8 cellular contexts compared by ENCODE assay signal in genomic region chr1:154943649-154944421, GRCh38. TPM values are rescaled to one million over a fixed set of nuclear protein-coding genes. Genes with fewer than 3 reads are reported as not detected.
DNase-seq lines count a peak whose midpoint lies in the region; ATAC-seq and TF ChIP-seq lines count a peak whose summit lies in the region.

No MANE protein-coding gene starts in this region.

- TF ChIP-seq CTCF in DND-41 (IDR thresholded peaks at IDR 0.05; ENCODE audit: borderline replicate concordance, extremely low read depth, low read length, poor library complexity, severe bottlenecking) (peak; percentile 88), SK-N-SH (IDR thresholded peaks at IDR 0.05) (peak; percentile 82), breast epithelium (IDR thresholded peaks at IDR 0.05) (peak in 2 of 3 donors; percentile 47 to 62), right lobe of liver (IDR thresholded peaks at IDR 0.05) (peak; percentile 62 to 82 (median 74)), tibial artery (IDR thresholded peaks at IDR 0.05) (peak; percentile 52 to 59)

- no peak for TF ChIP-seq EP300 in SK-N-SH (IDR thresholded peaks at IDR 0.05; ENCODE audit: borderline replicate concordance in 1 of 2, low read depth in 1 of 2, low read length in 1 of 2)

- H3K36me3 ChIP-seq in DND-41 (ENCODE audit: insufficient read depth, low read length), result peaks cover 28% of the 10 kb centered on the region
- H3K36me3 ChIP-seq in SK-N-SH (replicated peaks in 1 of 2; ENCODE audit: control insufficient read depth in 1 of 2, insufficient read depth in 2 of 2, low read length in 1 of 2), result peaks cover 0 to 21% of the 10 kb centered on the region in 2 experiments
- no peaks in the 10 kb centered on the region for H3K36me3 ChIP-seq in breast epithelium
- peaks cover 0 to 7% (median 0%) of the 10 kb centered on the region in 4 donors for H3K36me3 ChIP-seq in right lobe of liver
- H3K36me3 ChIP-seq in tibial artery, result peaks cover 6 to 40% (median 28%) of the 10 kb centered on the region in 3 donors

- DNase-seq in DND-41 (peak; percentile 56), HuH-7.5 (ENCODE audit: low spot score) (peak; percentile 75), SK-N-SH (peak; percentile 83), breast epithelium (ENCODE audit: low spot score in 2 of 2) (no peak), right lobe of liver (peak in 1 of 3 donors; percentile 48), tibial artery (no peak)

- no peak for TF ChIP-seq POLR2A in breast epithelium (IDR thresholded peaks at IDR 0.05)
- TF ChIP-seq POLR2A in right lobe of liver (IDR thresholded peaks at IDR 0.05), result no peak

- peak; percentile 80 for TF ChIP-seq RAD21 in SK-N-SH (IDR thresholded peaks at IDR 0.05; ENCODE audit: low read length)

- no peaks in the 10 kb centered on the region for H3K79me2 ChIP-seq in DND-41 (ENCODE audit: insufficient read depth, low read length)
- H3K79me2 ChIP-seq in SK-N-SH (ENCODE audit: insufficient read depth), result no peaks in the 10 kb centered on the region

- H3F3A ChIP-seq in SK-N-SH (replicated peaks; ENCODE audit: insufficient read depth), result peaks cover 7% of the 10 kb centered on the region

- H3K27me3 ChIP-seq in DND-41 (ENCODE audit: insufficient read depth, low read length, poor library complexity) (no peaks in the 10 kb centered on the region), SK-N-SH (ENCODE audit: insufficient read depth) (no peaks in the 10 kb centered on the region), breast epithelium (no peaks in the 10 kb centered on the region), right lobe of liver (no peaks in the 10 kb centered on the region), tibial artery (no peaks in the 10 kb centered on the region)

- H3K4me2 ChIP-seq in DND-41 (ENCODE audit: insufficient read depth, low read length) (no peak overlapping the region), SK-N-SH (no peak overlapping the region)

- H4K20me1 ChIP-seq in DND-41 (ENCODE audit: insufficient read depth, low read length) (no peaks in the 10 kb centered on the region; the same call in 1 of the 2 replicates), SK-N-SH (ENCODE audit: insufficient read depth) (no peaks in the 10 kb centered on the region)

- H3K4me3 ChIP-seq in DND-41 (ENCODE audit: low read depth in 1 of 2, low read length in 2 of 2) (no peak overlapping the region), SK-N-SH (ENCODE audit: low read depth in 2 of 2, low read length in 1 of 2) (no peak overlapping the region), breast epithelium (no peak overlapping the region), right lobe of liver (no peak overlapping the region), tibial artery (no peak overlapping the region)

- CTCF ChIA-PET in SK-N-SH (lab: Yijun Ruan, JAX), result interaction anchor here (0.6 to 4.9 kb wide), 46 partner anchors 7 to 516 kb away, joined by 3 to 21 read pairs (median 4); partner anchors contain the start of genes ADAM15, KRTCAP2 and PMVK

- H3K9me3 ChIP-seq in DND-41 (ENCODE audit: insufficient read depth, low read length, severe bottlenecking), result no peaks in the 10 kb centered on the region
- H3K9me3 ChIP-seq in SK-N-SH, result no peaks in the 10 kb centered on the region
- H3K9me3 ChIP-seq in breast epithelium, result no peaks in the 10 kb centered on the region
- H3K9me3 ChIP-seq in right lobe of liver, result no peaks in the 10 kb centered on the region
- H3K9me3 ChIP-seq in tibial artery, result no peaks in the 10 kb centered on the region

- H3K27ac ChIP-seq in DND-41 (ENCODE audit: low read length) (peak overlapping the region; percentile 24; the same call in 1 of the 2 replicates), SK-N-SH (ENCODE audit: low read depth in 2 of 2, low read length in 1 of 2) (no peak overlapping the region), breast epithelium (peak overlapping the region in 1 of 2 donors; percentile 58), right lobe of liver (peak overlapping the region in 2 of 3 donors; percentile 70 to 86), tibial artery (peak overlapping the region; percentile 24 to 56)

- POLR2A ChIA-PET in SK-N-SH (lab: Yijun Ruan, JAX), result interaction anchor here (0.5 to 2.8 kb wide), 2 partner anchors 11 to 16 kb away, joined by 5 to 10 read pairs; partner anchors contain the start of gene PBXIP1

- ATAC-seq in DND-41 (ENCODE audit: insufficient read depth, low read depth) (peak; percentile 65), right lobe of liver (peak; percentile 51 to 62 (median 59)), HG03135 (IDR thresholded peaks at IDR 0.05; ENCODE audit: unreplicated experiment) (no peak), HG03354 (IDR thresholded peaks at IDR 0.05; ENCODE audit: poor library complexity, severe bottlenecking, unreplicated experiment) (no peak)

- H3K4me1 ChIP-seq in DND-41 (ENCODE audit: insufficient read depth, low read length), result peaks cover 32% of the 10 kb centered on the region
- peaks cover 4 to 25% of the 10 kb centered on the region in 2 experiments; a peak in 2 of 4 replicates for H3K4me1 ChIP-seq in SK-N-SH (ENCODE audit: control insufficient read depth in 1 of 2, insufficient read depth in 2 of 2, low read depth in 1 of 2, low read length in 1 of 2)
- peaks cover 0 to 4% of the 10 kb centered on the region in 2 donors for H3K4me1 ChIP-seq in breast epithelium
- H3K4me1 ChIP-seq in right lobe of liver, result peaks cover 0 to 28% (median 9%) of the 10 kb centered on the region in 4 donors
- peaks cover 0 to 38% (median 15%) of the 10 kb centered on the region in 4 donors for H3K4me1 ChIP-seq in tibial artery

- intact Hi-C loops in breast epithelium (cut with DNase I; ENCODE audit: low total_unique reads) (no loop called here), right lobe of liver (cut with DNase I) (no loop called here), tibial artery (cut with DNase I; ENCODE audit: low total_unique reads) (no loop called here)

- H3K9me2 ChIP-seq in SK-N-SH, result no peaks in the 10 kb centered on the region

- whole genome bisulfite sequencing in SK-N-SH (ENCODE audit: low lambda C conversion rate), result 26% methylated on average over 6 of the region's 6 CpGs
- 23% methylated on average over 6 of the region's 6 CpGs for WGBS in right lobe of liver (ENCODE audit: insufficient coverage, low coverage, low lambda C conversion rate, missing lambda C conversion rate)

- H2AFZ ChIP-seq in DND-41 (ENCODE audit: low read depth, low read length), result no peak overlapping the region
- H2AFZ ChIP-seq in SK-N-SH (ENCODE audit: low read depth), result no peak overlapping the region; the same call in 1 of the 2 replicates

- H3K9ac ChIP-seq in DND-41 (ENCODE audit: low read depth, low read length) (no peak overlapping the region), SK-N-SH (no peak overlapping the region)

TF ChIP-seq in SK-N-SH, 30 proteins besides CTCF, POLR2A, EP300 and RAD21:
- TF ChIP-seq SMC3 (IDR thresholded peaks at IDR 0.05; ENCODE audit: low read depth, low read length), result peak; percentile 73; the same call in 1 of the 2 replicates
- no peak for TF ChIP-seq USF1 (IDR thresholded peaks at IDR 0.05; ENCODE audit: borderline replicate concordance, low read depth)

RNA-seq across cellular contexts. Expression of gene PMVK, which starts 7.3 kb away (rescaled TPM):
- polyA plus RNA-seq in SK-N-SH (2012; rRNA removed), result 50.7 and 59.6 TPM in 2 replicates
- polyA plus RNA-seq in SK-N-SH (2012; cell fraction: cytosol; rRNA removed), result 47.2 and 53.7 TPM in 2 replicates
- polyA plus RNA-seq in SK-N-SH (2012; cell fraction: nucleus; rRNA removed), result 20.1 and 23.1 TPM in 2 replicates
- total RNA-seq in breast epithelium, result 10 to 100 TPM; 15.0 to 16.7 (median 16.4) TPM
- 10 to 100 TPM; 16.9 to 34.5 (median 29.2) TPM for total RNA-seq in right lobe of liver

RNA-seq across cellular contexts. Expression of gene PBXIP1, which starts 12.1 kb away (rescaled TPM):
- 55.9 and 64.3 TPM in 2 replicates for polyA plus RNA-seq in SK-N-SH (2012; rRNA removed)
- polyA plus RNA-seq in SK-N-SH (2012; cell fraction: cytosol; rRNA removed), result 35.9 and 48.4 TPM in 2 replicates
- 79.8 and 90.9 TPM in 2 replicates for polyA plus RNA-seq in SK-N-SH (2012; cell fraction: nucleus; rRNA removed)
- total RNA-seq in breast epithelium (100 to 1,000 TPM in 2 of 3 donors, 10 to 100 TPM in 1; 79.3 to 156 (median 105) TPM), right lobe of liver (10 to 100 TPM; 16.7 to 25.9 (median 19.1) TPM)

RNA-seq across cellular contexts. Expression of gene PYGO2, which starts 17.7 kb away (rescaled TPM):
- polyA plus RNA-seq in SK-N-SH (2012; rRNA removed), result 23.3 and 28.2 TPM in 2 replicates
- polyA plus RNA-seq in SK-N-SH (2012; cell fraction: cytosol; rRNA removed), result 14.3 and 19.8 TPM in 2 replicates
- polyA plus RNA-seq in SK-N-SH (2012; cell fraction: nucleus; rRNA removed), result 36.8 and 45.8 TPM in 2 replicates
- total RNA-seq in breast epithelium, result 10 to 100 TPM; 14.6 to 26.2 (median 20.3) TPM
- 10 to 100 TPM in 4 of 6 experiments, 1 to 10 TPM in 2; 9.1 to 13.5 (median 10.9) TPM for total RNA-seq in right lobe of liver

RNA-seq across cellular contexts. Expression of gene SHC1, which starts 26.7 kb away (rescaled TPM):
- polyA plus RNA-seq in SK-N-SH (2012; rRNA removed), result 338 and 395 TPM in 2 replicates
- 199 and 274 TPM in 2 replicates for polyA plus RNA-seq in SK-N-SH (2012; cell fraction: cytosol; rRNA removed)
- polyA plus RNA-seq in SK-N-SH (2012; cell fraction: nucleus; rRNA removed), result 1,066 and 1,388 TPM in 2 replicates
- 100 to 1,000 TPM in 2 of 3 donors, 10 to 100 TPM in 1; 94.4 to 177 (median 134) TPM for total RNA-seq in breast epithelium
- total RNA-seq in right lobe of liver, result 100 to 1,000 TPM in 1 of 6 experiments, 10 to 100 TPM in 5; 44.6 to 108 (median 75.3) TPM

RNA-seq across cellular contexts. Expression of gene CKS1B, which starts 30.6 kb away (rescaled TPM):
- polyA plus RNA-seq in SK-N-SH (2012; rRNA removed), result 256 and 308 TPM in 2 replicates
- 286 and 340 TPM in 2 replicates for polyA plus RNA-seq in SK-N-SH (2012; cell fraction: cytosol; rRNA removed)
- polyA plus RNA-seq in SK-N-SH (2012; cell fraction: nucleus; rRNA removed), result 86.1 and 118 TPM in 2 replicates
- 100 to 1,000 TPM in 1 of 3 donors, 10 to 100 TPM in 2; 44.6 to 104 (median 47.3) TPM for total RNA-seq in breast epithelium
- 10 to 100 TPM; 14.9 to 51.7 (median 23.1) TPM for total RNA-seq in right lobe of liver

Comparison
In these comparisons a context has a peak if more than half of its experiments do, and no peak if none do; other contexts are left out.
1. ATAC-seq: peak in DND-41 (single experiment) and right lobe of liver (4 of 4); none in HG03135 (single experiment) and HG03354 (single experiment).
2. DNase-seq: peak in DND-41 (single experiment), HuH-7.5 (single experiment) and SK-N-SH (single experiment); none in breast epithelium (0 of 2) and tibial artery (0 of 2).
3. H3K27ac ChIP-seq: peak in DND-41 (single experiment), right lobe of liver (2 of 3) and tibial artery (2 of 2); none in SK-N-SH (0 of 2).
4. Peak in every context shown above with its lines, with median percentiles within 50 percentile points of each other: CTCF ChIP-seq.